ENCODE assay signal across 25 cellular contexts in genomic region chr13:93539914-93540313, GRCh38.
"Had no signal": no experiment of that assay in that cellular context is flagged by ENCODE, and none has a peak within 500 bp of the region (broad histone marks: within the 10 kb centered on the region; RNA-seq: fewer than 3 reads in every experiment).

No MANE protein-coding gene starts in this region.

- H3K27ac Mint-ChIP-seq: immature natural killer cell; mesothelial cell of epicardium; naive B cell; natural killer cell; nephron progenitor cell; neural progenitor cell; stimulated activated effector memory CD8-positive, alpha-beta T cell treated with anti-CD3 and anti-CD28 coated beads, Interleukin-12 subunit alpha, Interleukin-12 subunit beta, amount 100 ng/mL, for 72 hours; stimulated activated naive CD8-positive, alpha-beta T cell treated with anti-CD3 and anti-CD28 coated beads, Interleukin-15, Interleukin-2, amounts not matched to agents 100 ng/mL and 50 ng/mL, for 24 hours had no signal

- ATAC-seq: left colon; natural killer cell; pancreas; right cardiac atrium; stimulated activated effector memory CD8-positive, alpha-beta T cell treated with anti-CD3 and anti-CD28 coated beads, Interleukin-12 subunit alpha, Interleukin-12 subunit beta, amount 100 ng/mL, for 72 hours; upper lobe of right lung had no signal

- H3K36me3 Mint-ChIP-seq: immature natural killer cell; naive B cell; natural killer cell; neural progenitor cell; stimulated activated effector memory CD8-positive, alpha-beta T cell treated with anti-CD3 and anti-CD28 coated beads, Interleukin-12 subunit alpha, Interleukin-12 subunit beta, amount 100 ng/mL, for 72 hours had no signal

- H3K9me3 Mint-ChIP-seq: stimulated activated effector memory CD8-positive, alpha-beta T cell treated with anti-CD3 and anti-CD28 coated beads, Interleukin-12 subunit alpha, Interleukin-12 subunit beta, amount 100 ng/mL, for 72 hours had no signal

- H3K4me3 Mint-ChIP-seq: immature natural killer cell; mesothelial cell of epicardium; naive B cell; natural killer cell; nephron progenitor cell; neural progenitor cell; stimulated activated effector memory CD8-positive, alpha-beta T cell treated with anti-CD3 and anti-CD28 coated beads, Interleukin-12 subunit alpha, Interleukin-12 subunit beta, amount 100 ng/mL, for 72 hours; stimulated activated naive CD8-positive, alpha-beta T cell treated with anti-CD3 and anti-CD28 coated beads, Interleukin-15, Interleukin-2, amounts not matched to agents 100 ng/mL and 50 ng/mL, for 24 hours had no signal

- H3K4me1 Mint-ChIP-seq: immature natural killer cell; naive B cell; natural killer cell; nephron progenitor cell; neural progenitor cell; stimulated activated effector memory CD8-positive, alpha-beta T cell treated with anti-CD3 and anti-CD28 coated beads, Interleukin-12 subunit alpha, Interleukin-12 subunit beta, amount 100 ng/mL, for 72 hours had no signal

- DNase-seq: hypothalamus; immature natural killer cell; kidney; left colon; left ventricle myocardium inferior; mesendoderm; naive B cell; natural killer cell; nephron progenitor cell; posterior cingulate gyrus; retina; right cardiac atrium; sigmoid colon; small intestine; spleen; stimulated activated CD4-positive, alpha-beta T cell treated with anti-CD3 and anti-CD28 coated beads, Interleukin-4, amount 100 ng/mL, for 24 hours; stimulated activated naive CD4-positive, alpha-beta T cell; tibial artery; trophoblast cell; upper lobe of right lung had no signal

- H3K27me3 Mint-ChIP-seq: naive B cell; stimulated activated naive CD8-positive, alpha-beta T cell treated with anti-CD3 and anti-CD28 coated beads, Interleukin-15, Interleukin-2, amounts not matched to agents 100 ng/mL and 50 ng/mL, for 24 hours had no signal
